1 cellular context compared by ENCODE assay signal in genomic region chr2:226712941-226713340, GRCh38.
TF ChIP-seq lines count a peak whose summit lies in the region.

No MANE protein-coding gene starts in this region.

TF ChIP-seq in HCT116, 20 proteins besides CTCF, POLR2A, EP300 and RAD21 (continued from another document):
- TF ChIP-seq ATF3 (IDR thresholded peaks at IDR 0.05) = no peak
- TF ChIP-seq YY1 (IDR thresholded peaks at IDR 0.05; ENCODE audit: extremely low read depth, insufficient replicate concordance, low read depth, low read length) = no peak
- TF ChIP-seq EGR1 (IDR thresholded peaks at IDR 0.05; ENCODE audit: low read depth) = no peak
- TF ChIP-seq CBX3 (IDR thresholded peaks at IDR 0.05; ENCODE audit: low read depth) = no peak
- TF ChIP-seq REST (IDR thresholded peaks at IDR 0.05; ENCODE audit: low read depth) = no peak
- TF ChIP-seq ZBTB33 (IDR thresholded peaks at IDR 0.05; ENCODE audit: extremely low read depth, insufficient replicate concordance, low read length) = no peak
- no peak for TF ChIP-seq FOSL1 (IDR thresholded peaks at IDR 0.05; ENCODE audit: low read depth)
- TF ChIP-seq EZH2phosphoT487 (IDR thresholded peaks at IDR 0.05; ENCODE audit: borderline replicate concordance) = no peak
- no peak for TF ChIP-seq TCF7L2 (IDR thresholded peaks at IDR 0.05; ENCODE audit: borderline replicate concordance, extremely low read depth, insufficient read depth, insufficient read length)
